ENCODE assay signal across 7 cellular contexts in genomic region chr5:65483474-65484346, GRCh38. TPM values are rescaled to one million over a fixed set of nuclear protein-coding genes. Genes with fewer than 3 reads are reported as not detected.
A peak's percentile ranks its signal among the peaks of the same experiment; 100 is the strongest.
DNase-seq lines count a peak whose midpoint lies in the region; ATAC-seq and TF ChIP-seq lines count a peak whose summit lies in the region.

No MANE protein-coding gene starts in this region.

- intact Hi-C loops in Panc1 (cut with micrococcal nuclease; ENCODE audit: unreplicated experiment) (loop anchor here (1.0 to 5.0 kb wide), 3 partner anchors 382 to 672 kb away; no protein-coding TSS in a partner anchor), colonic mucosa (cut with DNase I) (loop anchor here (5.0 kb wide), 2 partner anchors 526 to 671 kb away; no protein-coding TSS in a partner anchor), right lobe of liver (cut with DNase I) (no loop called here)

- H3K9me3 ChIP-seq in Panc1 (ENCODE audit: control insufficient read depth, insufficient read depth, low read depth, low read length) (no peaks in the 10 kb centered on the region), colonic mucosa (no peaks in the 10 kb centered on the region), right lobe of liver (no peaks in the 10 kb centered on the region)

- no peaks in the 10 kb centered on the region for H3K36me3 ChIP-seq in Panc1 (ENCODE audit: control insufficient read depth, insufficient read depth, low read length)
- no peaks in the 10 kb centered on the region for H3K36me3 ChIP-seq in colonic mucosa
- H3K36me3 ChIP-seq in right lobe of liver, result no peaks in the 10 kb centered on the region

- peak overlapping the region in 1 of 2 donors; percentile 84 for H3K9ac ChIP-seq in colonic mucosa (ENCODE audit: low read depth in 2 of 2, low read length in 2 of 2)

- no TSS peak for BruUV-seq in Panc1 (replicated peaks; lab: Mats Ljungman, UMichigan)

- TF ChIP-seq CTCF in Panc1 (IDR thresholded peaks at IDR 0.05) (peak; percentile 63; the same call in 1 of the 2 replicates), colonic mucosa (IDR thresholded peaks at IDR 0.05) (peak; percentile 43), right lobe of liver (IDR thresholded peaks at IDR 0.05) (peak; percentile 51 to 67 (median 64))

- H3K27me3 ChIP-seq in Panc1 (ENCODE audit: control insufficient read depth, insufficient read depth, low read length), result peaks cover 19% of the 10 kb centered on the region
- no peaks in the 10 kb centered on the region for H3K27me3 ChIP-seq in colonic mucosa
- no peaks in the 10 kb centered on the region for H3K27me3 ChIP-seq in right lobe of liver

- H3K4me1 ChIP-seq in Panc1 (ENCODE audit: control insufficient read depth, insufficient read depth, low read length) (peaks cover 9% of the 10 kb centered on the region), colonic mucosa (peaks cover 3% of the 10 kb centered on the region), right lobe of liver (peaks cover 0 to 15% (median 5%) of the 10 kb centered on the region in 4 donors)

- peak overlapping the region; percentile 58 to 70; a peak in 3 of 4 replicates for H3K4me3 ChIP-seq in Panc1 (ENCODE audit: low read depth in 2 of 2, low read length in 2 of 2)
- peak overlapping the region; percentile 49 for H3K4me3 ChIP-seq in colonic mucosa
- peak overlapping the region; percentile 35 to 57 (median 56) for H3K4me3 ChIP-seq in right lobe of liver

- no peak for TF ChIP-seq POLR2A in right lobe of liver (IDR thresholded peaks at IDR 0.05)

- peak; percentile 17 for DNase-seq in GDM1 (lab: John Stamatoyannopoulos, UW)
- DNase-seq in HuH-7.5 (ENCODE audit: low spot score), result peak; percentile 29
- peak; percentile 55 for DNase-seq in Panc1 (ENCODE audit: low read depth, low spot score)
- no peak for DNase-seq in colonic mucosa
- DNase-seq in right lobe of liver, result no peak

- POLR2A ChIA-PET in Panc1 (lab: Charles Lee), result no interaction called here

- H3K27ac ChIP-seq in Panc1 (ENCODE audit: low read length) (no peak overlapping the region), colonic mucosa (peak overlapping the region; percentile 73), right lobe of liver (peak overlapping the region; percentile 86 to 95 (median 92)), temporal lobe (ENCODE audit: low read depth, low read length) (peak overlapping the region; percentile 60)

- CTCF ChIA-PET in Panc1 (lab: Charles Lee), result interaction anchor here (0.6 to 1.6 kb wide), 7 partner anchors 10 to 673 kb away, joined by 3 to 11 read pairs (median 4); no protein-coding TSS in a partner anchor

- 5% methylated on average over 3 of the region's 3 CpGs for WGBS in right lobe of liver (ENCODE audit: insufficient coverage, low coverage, low lambda C conversion rate, missing lambda C conversion rate)

- in situ Hi-C loops in Panc1 (cut with HindIII; ENCODE audit: low pct_unique_long_range_greater_than_20kb, low sequenced_read_pairs), result no loop called here

- ATAC-seq in GM21528 (IDR thresholded peaks at IDR 0.05; ENCODE audit: low FRiP score, unreplicated experiment) (peak; percentile 48), Panc1 (peak; percentile 83), right lobe of liver (peak; percentile 61 to 73 (median 66))

RNA-seq across cellular contexts. Expression of gene ADAMTS6, which starts 2.0 kb away (rescaled TPM):
- 0.64 TPM for total RNA-seq in Panc1 (2021; ENCODE audit: unreplicated experiment)
- not detected for polyA plus RNA-seq in Panc1 (2012; ENCODE audit: insufficient read length)
- total RNA-seq in colonic mucosa, result under 1 TPM; 0.12 to 0.77 TPM
- under 1 TPM; 0.17 to 0.56 (median 0.40) TPM for total RNA-seq in right lobe of liver
- total RNA-seq in temporal lobe, result 8.6 TPM

Comparison
In these comparisons a context has a peak if more than half of its experiments do, and no peak if none do; other contexts are left out.
1. DNase-seq: peak in GDM1 (single experiment), HuH-7.5 (single experiment) and Panc1 (single experiment); none in colonic mucosa (single experiment) and right lobe of liver (0 of 3).
2. intact Hi-C loops: an anchor here in Panc1 (1.0 to 5.0 kb wide) and colonic mucosa (5.0 kb wide); none called in right lobe of liver.
3. Peak in every context shown above with its lines, with median percentiles within 50 percentile points of each other: ATAC-seq, H3K4me3 ChIP-seq and CTCF ChIP-seq.